8 cellular contexts compared by ENCODE assay signal in the genomic region with DNA sequence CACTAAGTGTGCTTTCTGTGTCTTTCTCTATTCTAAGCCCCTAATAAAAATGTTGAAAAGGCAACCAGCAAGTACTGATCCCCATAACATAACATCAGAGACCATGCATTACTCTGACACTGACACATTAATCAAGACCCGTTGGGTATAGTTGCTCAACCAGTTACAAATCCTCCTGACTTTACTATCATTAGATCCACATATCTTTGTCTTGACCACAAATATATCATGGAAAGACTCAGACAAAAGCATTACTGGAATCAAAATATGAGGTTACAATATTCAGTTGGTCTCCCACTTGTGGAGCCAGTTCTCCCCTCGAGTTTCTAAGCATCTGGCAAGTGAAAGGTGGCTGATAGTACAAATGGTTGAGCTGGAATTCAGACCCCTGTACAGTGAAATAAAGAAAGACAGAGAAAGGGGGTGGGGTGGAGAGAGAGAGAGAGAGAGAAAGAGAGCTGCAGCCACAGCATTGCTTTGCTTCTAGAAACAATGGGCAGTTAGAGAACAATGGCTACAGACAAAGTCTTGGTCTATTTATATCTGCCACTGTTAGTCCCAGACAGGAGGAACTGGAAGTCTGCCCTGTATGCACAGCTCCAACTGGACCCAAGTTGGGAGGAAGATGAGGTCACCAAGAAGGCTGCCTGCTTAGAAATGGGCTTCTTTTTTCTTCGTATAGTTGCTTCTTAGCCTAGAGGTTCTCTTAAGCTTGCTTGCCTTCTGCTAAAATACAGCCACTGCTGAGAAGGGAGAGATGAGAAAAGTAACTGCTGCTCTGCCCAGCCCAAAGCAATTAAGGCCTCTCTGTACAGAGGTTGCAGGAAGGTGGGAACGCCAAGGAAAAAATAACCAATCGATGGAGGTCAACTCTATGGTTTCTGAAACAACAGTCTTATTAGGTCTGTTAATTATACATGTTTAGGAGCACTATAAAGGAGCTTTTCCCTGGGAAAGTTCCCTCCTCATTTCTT.
DNase-seq lines count a peak whose midpoint lies in the region; TF ChIP-seq lines count a peak whose summit lies in the region.

No MANE protein-coding gene starts in this region.

- intact Hi-C loops in CD14-positive monocyte (cut with micrococcal nuclease), result no loop called here

- no peak overlapping the region for H3K4me3 Mint-ChIP-seq in CD14-positive monocyte

- peaks cover 0 to 10% of the 10 kb centered on the region in 2 donors for H3K36me3 Mint-ChIP-seq in CD14-positive monocyte

- H3K4me3 ChIP-seq in SU-DHL-6 (ENCODE audit: insufficient read depth, low read length, poor library complexity, severe bottlenecking) (no peak overlapping the region), fibroblast of villous mesenchyme (ENCODE audit: low read depth, low read length) (no peak overlapping the region), WERI-Rb-1 (ENCODE audit: low read depth, low read length) (no peak overlapping the region)

- H3K27me3 ChIP-seq in SU-DHL-6 (ENCODE audit: low read length) (no peaks in the 10 kb centered on the region), WERI-Rb-1 (ENCODE audit: insufficient read depth, low read depth, severe bottlenecking) (no peaks in the 10 kb centered on the region)

- DNase-seq in ELR (ENCODE audit: low read depth) (peak; percentile 65), fibroblast of villous mesenchyme (ENCODE audit: low read depth) (peak; percentile 88), pulmonary artery endothelial cell (ENCODE audit: low read depth, low spot score) (peak; percentile 95), WERI-Rb-1 (no peak), CD14-positive monocyte (ENCODE audit: low spot score) (no peak), RWPE1 (ENCODE audit: low spot score) (no peak)
- DNase-seq in effector CD4-positive, alpha-beta T cell, result no peak

- peak overlapping the region in 1 of 7 donors; percentile 51 for H3K27ac Mint-ChIP-seq in CD14-positive monocyte

- H4K20me1 ChIP-seq in SU-DHL-6 (ENCODE audit: low read depth, low read length), result no peaks in the 10 kb centered on the region

- peaks cover 100% of the 10 kb centered on the region for H3K79me2 ChIP-seq in SU-DHL-6 (ENCODE audit: insufficient read depth, low read length)

- H3K27ac ChIP-seq in SU-DHL-6 (ENCODE audit: low read depth, low read length) (peak overlapping the region; percentile 72), WERI-Rb-1 (no peak overlapping the region), RWPE1 (no peak overlapping the region)

- H3K9ac ChIP-seq in SU-DHL-6 (ENCODE audit: low read length), result peak overlapping the region; percentile 35

- H2AFZ ChIP-seq in SU-DHL-6 (ENCODE audit: low read depth, low read length, severe bottlenecking), result no peak overlapping the region

- H3K9me3 ChIP-seq in SU-DHL-6 (ENCODE audit: insufficient read depth, low read length), result no peaks in the 10 kb centered on the region
- no peaks in the 10 kb centered on the region for H3K9me3 ChIP-seq in WERI-Rb-1 (ENCODE audit: severe bottlenecking)

- peaks cover 34% of the 10 kb centered on the region for H3K4me1 Mint-ChIP-seq in CD14-positive monocyte

- peaks cover 32% of the 10 kb centered on the region; the same call in 1 of the 2 replicates for H3F3A ChIP-seq in SU-DHL-6 (ENCODE audit: insufficient read depth)

- H3K4me2 ChIP-seq in SU-DHL-6 (ENCODE audit: low read depth, low read length, poor library complexity, severe bottlenecking), result peak overlapping the region; percentile 44

- no peaks in the 10 kb centered on the region for H3K9me2 ChIP-seq in SU-DHL-6 (replicated peaks; ENCODE audit: insufficient read depth, low read length)

- POLR2A ChIA-PET in RWPE1 (lab: Yijun Ruan, JAX; ENCODE audit: low non-redundant PET), result no interaction called here

- TF ChIP-seq CTCF in SU-DHL-6 (IDR thresholded peaks at IDR 0.05; ENCODE audit: insufficient read depth, low read length, poor library complexity, severe bottlenecking), result no peak
- TF ChIP-seq CTCF in fibroblast of villous mesenchyme (IDR thresholded peaks at IDR 0.05; ENCODE audit: insufficient read depth, low read depth, low read length), result no peak
- TF ChIP-seq CTCF in WERI-Rb-1 (IDR thresholded peaks at IDR 0.05; ENCODE audit: low read depth, low read length), result no peak
- no peak for TF ChIP-seq CTCF in CD14-positive monocyte (IDR thresholded peaks at IDR 0.05)
- no peak for TF ChIP-seq CTCF in RWPE1 (conservative IDR thresholded peaks at IDR 0.05; ENCODE audit: low read depth)

- H3K36me3 ChIP-seq in SU-DHL-6 (ENCODE audit: low read length) (no peaks in the 10 kb centered on the region), WERI-Rb-1 (no peaks in the 10 kb centered on the region)

- H3K9me3 Mint-ChIP-seq in CD14-positive monocyte, result peaks cover 0 to 8% (median 0%) of the 10 kb centered on the region in 7 donors

- CTCF ChIA-PET in RWPE1 (lab: Yijun Ruan, JAX), result no interaction called here

- peaks cover 7 to 9% (median 8%) of the 10 kb centered on the region in 3 donors for H3K27me3 Mint-ChIP-seq in CD14-positive monocyte (ENCODE audit: low read depth in 3 of 3)

Comparison
In these comparisons a context has a peak if more than half of its experiments do, and no peak if none do; other contexts are left out.
1. DNase-seq: peak in ELR (single experiment), fibroblast of villous mesenchyme (single experiment) and pulmonary artery endothelial cell (single experiment); none in WERI-Rb-1 (single experiment), CD14-positive monocyte (single experiment), RWPE1 (single experiment) and effector CD4-positive, alpha-beta T cell (single experiment).